Comparison of ENCODE assay signal across 19 cellular contexts in the genomic region with DNA sequence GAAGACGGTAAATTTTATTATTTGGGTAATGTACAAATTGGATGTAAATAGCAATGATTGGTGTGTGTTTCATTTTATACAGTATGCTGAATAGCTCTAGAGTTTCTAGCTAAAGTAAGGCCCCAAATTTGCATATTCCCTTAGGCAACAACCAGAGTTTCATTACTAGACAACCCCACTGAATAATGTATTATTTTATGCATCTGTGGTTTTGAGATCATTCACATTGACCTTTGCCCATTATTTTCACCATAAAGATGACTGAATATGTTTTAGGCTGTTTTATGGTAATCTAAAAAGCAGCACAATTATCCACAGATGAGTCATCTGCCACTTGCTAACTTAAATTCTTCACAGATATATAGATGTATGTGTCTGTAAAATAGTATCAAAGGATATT. TPM values are rescaled to one million over a fixed set of nuclear protein-coding genes. Genes with fewer than 3 reads are reported as not detected.
DNase-seq lines count a peak whose midpoint lies in the region; ATAC-seq and TF ChIP-seq lines count a peak whose summit lies in the region.
"Had no signal": no experiment of that assay in that cellular context is flagged by ENCODE, and none has a peak within 500 bp of the region (broad histone marks: within the 10 kb centered on the region; RNA-seq: fewer than 3 reads in every experiment).

No MANE protein-coding gene starts in this region.

- H3K27ac ChIP-seq in IMR-90 (ENCODE audit: insufficient read depth, low read length) (no peak overlapping the region), left lung (no peak overlapping the region), coronary artery (no peak overlapping the region)
- H3K27ac ChIP-seq: skin epidermis had no signal

- TF ChIP-seq CTCF in IMR-90 (conservative IDR thresholded peaks at IDR 0.05; ENCODE audit: low read depth, low read length) (no peak), fibroblast of villous mesenchyme (IDR thresholded peaks at IDR 0.05; ENCODE audit: insufficient read depth, low read depth, low read length) (no peak), left lung (IDR thresholded peaks at IDR 0.05) (no peak), coronary artery (IDR thresholded peaks at IDR 0.05) (no peak)

- no peak overlapping the region for H4K5ac ChIP-seq in IMR-90 (ENCODE audit: low read depth, low read length)

- no TSS peak for BruUV-seq in IMR-90 (replicated peaks; lab: Mats Ljungman, UMichigan)

- no CpG with 5 or more reads among the region's 1 CpG for WGBS in IMR-90 (ENCODE audit: extremely low coverage in 2 of 2, insufficient read length in 1 of 2), 2 experiments

- H3K9ac ChIP-seq in IMR-90 (ENCODE audit: low read depth, low read length): no peak overlapping the region

- DNase-seq in GM04504 (ENCODE audit: low read depth) (peak; percentile 32), IMR-90 (peak; percentile 42), fibroblast of villous mesenchyme (ENCODE audit: low read depth) (peak; percentile 70), ureter (ENCODE audit: low spot score) (no peak), left lung (no peak), NOMO-1 (lab: John Stamatoyannopoulos, UW; ENCODE audit: unreplicated experiment in 2 of 2) (no peak), coronary artery (ENCODE audit: low spot score) (no peak)
- DNase-seq: activated gamma-delta T cell; caudate nucleus; CD4-positive, alpha-beta memory T cell; mesenchymal stem cell; NCI-H2081 treated with DMSO at 0.1 percent for 48 hours; NK-92 treated with Interleukin-12 subunit alpha and Interleukin-12 subunit beta, amount 100 ng/mL, for 24 hours; occipital lobe; T-cell had no signal

- peak; percentile 58 for ATAC-seq in GM19452 (IDR thresholded peaks at IDR 0.05; ENCODE audit: unreplicated experiment)
- ATAC-seq in IMR-90 (ENCODE audit: low read depth): no peak
- no peak for ATAC-seq in left lung
- ATAC-seq: K562, T-cell had no signal

- no peaks in the 10 kb centered on the region for H4K20me1 ChIP-seq in IMR-90 (ENCODE audit: insufficient read depth, low read length)

- no peak overlapping the region for H2AK5ac ChIP-seq in IMR-90 (ENCODE audit: low read depth, low read length)

- H3K79me1 ChIP-seq in IMR-90 (ENCODE audit: low read depth in 1 of 2, low read length in 2 of 2): no peaks in the 10 kb centered on the region

- H4K8ac ChIP-seq in IMR-90 (ENCODE audit: low read depth in 2 of 2, low read length in 2 of 2): no peak overlapping the region

- dilution Hi-C loops in IMR-90 (cut with HindIII; ENCODE audit: low sequenced_read_pairs, unreplicated experiment): no loop called here

- no peak overlapping the region for H3K14ac ChIP-seq in IMR-90 (replicated peaks; ENCODE audit: low read depth, low read length)

- no peak overlapping the region for H2BK15ac ChIP-seq in IMR-90 (ENCODE audit: low read depth, low read length)

- H3K27me3 ChIP-seq in IMR-90 (ENCODE audit: control insufficient read depth, insufficient read depth, low read length): no peaks in the 10 kb centered on the region
- H3K27me3 ChIP-seq in left lung: no peaks in the 10 kb centered on the region

- H2AK9ac ChIP-seq in IMR-90 (replicated peaks; ENCODE audit: low read depth, low read length, poor library complexity): no peak overlapping the region

- H3K23ac ChIP-seq in IMR-90 (ENCODE audit: low read depth, low read length): no peak overlapping the region

- no peak for TF ChIP-seq RAD21 in IMR-90 (IDR thresholded peaks at IDR 0.05; ENCODE audit: low read length)

- H3K4me2 ChIP-seq in IMR-90 (ENCODE audit: low read depth, low read length): no peak overlapping the region

- H2AFZ ChIP-seq in IMR-90 (replicated peaks; ENCODE audit: low read length, poor library complexity): no peak overlapping the region

- no peaks in the 10 kb centered on the region for H3K4me1 ChIP-seq in IMR-90 (ENCODE audit: control insufficient read depth, insufficient read depth, low read length)
- H3K4me1 ChIP-seq in left lung: no peaks in the 10 kb centered on the region

- CTCF ChIA-PET in IMR-90 (lab: Yijun Ruan, JAX): no interaction called here

- H4K91ac ChIP-seq in IMR-90 (ENCODE audit: insufficient read depth, low read depth, low read length): no peak overlapping the region

- no peak overlapping the region for H3K18ac ChIP-seq in IMR-90 (ENCODE audit: low read depth, low read length)

- H3K36me3 ChIP-seq in IMR-90 (ENCODE audit: control insufficient read depth, insufficient read depth, low read length) (peaks cover 7% of the 10 kb centered on the region), left lung (peaks cover 0 to 69% of the 10 kb centered on the region in 2 donors)
- H3K36me3 ChIP-seq: HAP-1 had no signal

- H3K56ac ChIP-seq in IMR-90 (ENCODE audit: extremely low read depth, insufficient read depth, low read length): no peak overlapping the region

- no peak for TF ChIP-seq POLR2A in IMR-90 (IDR thresholded peaks at IDR 0.05; ENCODE audit: low read depth, low read length)

- no peaks in the 10 kb centered on the region for H3K9me1 ChIP-seq in IMR-90 (ENCODE audit: insufficient read depth, low read length)

- POLR2A ChIA-PET in IMR-90 (lab: Charles Lee; ENCODE audit: unreplicated experiment): no interaction called here

- no peak overlapping the region for H2BK120ac ChIP-seq in IMR-90 (ENCODE audit: low read depth, low read length)

- no peak overlapping the region for H2BK5ac ChIP-seq in IMR-90 (ENCODE audit: low read depth, low read length, poor library complexity, severe bottlenecking)

- in situ Hi-C loops in IMR-90 (cut with MboI; ENCODE audit: low sequenced_read_pairs): no loop called here

- no peak overlapping the region for H3K4ac ChIP-seq in IMR-90 (ENCODE audit: low read depth, low read length)

- intact Hi-C loops in IMR-90 (cut with micrococcal nuclease): no loop called here
- intact Hi-C loops in left lung (cut with DNase I): no loop called here

- H3K9me3 ChIP-seq in IMR-90 (ENCODE audit: control insufficient read depth, insufficient read depth, low read length): no peaks in the 10 kb centered on the region
- no peaks in the 10 kb centered on the region for H3K9me3 ChIP-seq in left lung

- no peak overlapping the region for H2BK20ac ChIP-seq in IMR-90 (ENCODE audit: low read depth, low read length)

- no peak overlapping the region for H3K4me3 ChIP-seq in IMR-90 (ENCODE audit: insufficient read depth, low read depth, low read length)
- no peak overlapping the region for H3K4me3 ChIP-seq in fibroblast of villous mesenchyme (ENCODE audit: low read depth, low read length)
- no peak overlapping the region for H3K4me3 ChIP-seq in left lung
- no peak overlapping the region for H3K4me3 ChIP-seq in coronary artery
- H3K4me3 ChIP-seq: HAP-1, K562, skin epidermis had no signal

TF ChIP-seq in IMR-90, 13 proteins besides CTCF, POLR2A, EP300 and RAD21:
- TF ChIP-seq MXI1 (IDR thresholded peaks at IDR 0.05; ENCODE audit: borderline replicate concordance, low read depth, low read length) (no peak), FOS (IDR thresholded peaks at IDR 0.05; ENCODE audit: low read depth, low read length) (no peak), NFE2L2 (IDR thresholded peaks at IDR 0.05; ENCODE audit: low read depth, low read length) (no peak), MAZ (IDR thresholded peaks at IDR 0.05; ENCODE audit: borderline replicate concordance, low read depth, low read length) (no peak), CHD1 (IDR thresholded peaks at IDR 0.05; ENCODE audit: low read depth, low read length) (no peak), RCOR1 (IDR thresholded peaks at IDR 0.05; ENCODE audit: insufficient replicate concordance, low read length) (no peak), CEBPB (IDR thresholded peaks at IDR 0.05; ENCODE audit: low read depth, low read length) (no peak), RFX5 (IDR thresholded peaks at IDR 0.05; ENCODE audit: low read depth, low read length) (no peak), MAFK (IDR thresholded peaks at IDR 0.05; ENCODE audit: low read depth, low read length) (no peak), SMC3 (IDR thresholded peaks at IDR 0.05; ENCODE audit: low read depth, low read length) (no peak), BHLHE40 (IDR thresholded peaks at IDR 0.05; ENCODE audit: low read depth, low read length) (no peak)
- TF ChIP-seq, protein P1, sequence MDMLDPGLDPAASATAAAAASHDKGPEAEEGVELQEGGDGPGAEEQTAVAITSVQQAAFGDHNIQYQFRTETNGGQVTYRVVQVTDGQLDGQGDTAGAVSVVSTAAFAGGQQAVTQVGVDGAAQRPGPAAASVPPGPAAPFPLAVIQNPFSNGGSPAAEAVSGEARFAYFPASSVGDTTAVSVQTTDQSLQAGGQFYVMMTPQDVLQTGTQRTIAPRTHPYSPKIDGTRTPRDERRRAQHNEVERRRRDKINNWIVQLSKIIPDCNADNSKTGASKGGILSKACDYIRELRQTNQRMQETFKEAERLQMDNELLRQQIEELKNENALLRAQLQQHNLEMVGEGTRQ (IDR thresholded peaks at IDR 0.05; ENCODE audit: low read depth, low read length): no peak
- TF ChIP-seq, protein P2, sequence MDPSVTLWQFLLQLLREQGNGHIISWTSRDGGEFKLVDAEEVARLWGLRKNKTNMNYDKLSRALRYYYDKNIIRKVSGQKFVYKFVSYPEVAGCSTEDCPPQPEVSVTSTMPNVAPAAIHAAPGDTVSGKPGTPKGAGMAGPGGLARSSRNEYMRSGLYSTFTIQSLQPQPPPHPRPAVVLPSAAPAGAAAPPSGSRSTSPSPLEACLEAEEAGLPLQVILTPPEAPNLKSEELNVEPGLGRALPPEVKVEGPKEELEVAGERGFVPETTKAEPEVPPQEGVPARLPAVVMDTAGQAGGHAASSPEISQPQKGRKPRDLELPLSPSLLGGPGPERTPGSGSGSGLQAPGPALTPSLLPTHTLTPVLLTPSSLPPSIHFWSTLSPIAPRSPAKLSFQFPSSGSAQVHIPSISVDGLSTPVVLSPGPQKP (IDR thresholded peaks at IDR 0.05; ENCODE audit: borderline replicate concordance, low read depth, low read length): no peak
TF ChIP-seq in IMR-90: peak in this region for 0.

RNA-seq across cellular contexts. Expression of a gene that starts 44.5 kb away (rescaled TPM):
- total RNA-seq in IMR-90 (2012; rRNA removed) (8.4 and 10.3 TPM in 2 replicates), fibroblast of villous mesenchyme (4.2 and 13.0 TPM in 2 replicates), ureter (18.2 TPM), left lung (10 to 100 TPM in 1 of 2 donors, 1 to 10 TPM in 1; 5.0 to 11.4 TPM)
- 15.8 and 21.9 TPM in 2 replicates for polyA plus RNA-seq in IMR-90 (2012; rRNA removed)
- polyA plus RNA-seq in IMR-90 (2012; cell fraction: cytosol; rRNA removed): 6.4 and 7.5 TPM in 2 replicates
- 1.9 and 4.9 TPM in 2 replicates for polyA plus RNA-seq in IMR-90 (2012; cell fraction: nucleus; rRNA removed; ENCODE audit: low replicate concordance)
- total RNA-seq: K562 had no signal
- polyA plus RNA-seq: K562 had no signal

RNA-seq across cellular contexts. Expression of a gene that starts 51.9 kb away (rescaled TPM):
- total RNA-seq in IMR-90 (2012; rRNA removed) (3.8 and 5.8 TPM in 2 replicates), fibroblast of villous mesenchyme (13.2 and 16.0 TPM in 2 replicates), ureter (13.3 TPM), left lung (10 to 100 TPM; 13.8 to 16.2 TPM)
- 2.7 and 3.3 TPM in 2 replicates for polyA plus RNA-seq in IMR-90 (2012; rRNA removed)
- 0.57 and 1.3 TPM in 2 replicates for polyA plus RNA-seq in IMR-90 (2012; cell fraction: cytosol; rRNA removed)
- polyA plus RNA-seq in IMR-90 (2012; cell fraction: nucleus; rRNA removed; ENCODE audit: low replicate concordance): 0.95 and 4.2 TPM in 2 replicates

Comparison
In these comparisons a context has a peak if more than half of its experiments do, and no peak if none do; other contexts are left out.
1. DNase-seq: peak in GM04504 (single experiment), IMR-90 (single experiment) and fibroblast of villous mesenchyme (single experiment); none in ureter (single experiment), left lung (0 of 2), NOMO-1 (0 of 2) and coronary artery (single experiment).